Comparison of ENCODE assay signal across 27 cellular contexts in the genomic region with DNA sequence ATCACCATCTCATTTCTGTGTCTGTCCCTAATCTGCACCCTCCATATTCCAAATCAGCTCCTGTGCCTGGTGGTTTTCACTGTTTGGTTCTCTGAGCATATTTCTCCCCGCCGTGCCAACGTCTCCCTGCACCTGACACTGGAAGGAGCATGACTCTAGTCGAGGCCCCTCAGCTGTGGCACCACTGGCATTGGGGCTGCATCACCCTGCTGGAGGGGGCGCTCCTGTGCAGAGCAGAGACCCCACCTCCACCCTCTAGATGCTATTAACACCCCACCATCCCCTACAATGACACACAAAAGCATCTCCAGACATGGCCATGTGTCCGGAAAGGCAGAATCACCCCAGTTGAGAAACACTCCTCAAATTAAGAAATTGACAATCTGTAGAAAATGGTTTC. TPM values are rescaled to one million over a fixed set of nuclear protein-coding genes. Genes with fewer than 3 reads are reported as not detected.
DNase-seq lines count a peak whose midpoint lies in the region; ATAC-seq and TF ChIP-seq lines count a peak whose summit lies in the region.
"Had no signal": no experiment of that assay in that cellular context is flagged by ENCODE, and none has a peak within 500 bp of the region (broad histone marks: within the 10 kb centered on the region; RNA-seq: fewer than 3 reads in every experiment).

No MANE protein-coding gene starts in this region.

- H3K4me1 ChIP-seq in Loucy (ENCODE audit: insufficient read depth, low read length, poor library complexity, severe bottlenecking): no peaks in the 10 kb centered on the region
- H3K4me1 ChIP-seq in gastroesophageal sphincter: no peaks in the 10 kb centered on the region

- TF ChIP-seq CTCF in Loucy (conservative IDR thresholded peaks at IDR 0.05; ENCODE audit: low read length) (peak; percentile 29; the same call in 1 of the 2 replicates), WERI-Rb-1 (IDR thresholded peaks at IDR 0.05; ENCODE audit: low read depth, low read length) (peak; percentile 14; the same call in 1 of the 2 replicates), gastroesophageal sphincter (IDR thresholded peaks at IDR 0.05) (no peak)

- H3K9me2 ChIP-seq in Loucy (replicated peaks; ENCODE audit: low read depth, low read length): no peaks in the 10 kb centered on the region

- no peak for DNase-seq in WERI-Rb-1
- DNase-seq in iPS-NIHi11 (ENCODE audit: low spot score): peak; percentile 50
- no peak for DNase-seq in HK-2 (ENCODE audit: unreplicated experiment)
- DNase-seq: ACHN; CD4-positive, alpha-beta T cell; COR-L47; DMS 273 treated with DMSO at 0.1 percent for 48 hours; MM.1S; NCI-H1092; NCI-H1436; NCI-H2081; NCI-H2171; NCI-H345; NCI-H524; NCI-H82; OCI-M1; RPMI8226; SHP77; SW 1271 had no signal

- no peaks in the 10 kb centered on the region for H4K20me1 ChIP-seq in Loucy (ENCODE audit: insufficient read depth, low read length, poor library complexity, severe bottlenecking)
- H4K20me1 ChIP-seq: BLaER1 had no signal

- H3K9me3 ChIP-seq in Loucy (ENCODE audit: insufficient read depth, low read depth, low read length): no peaks in the 10 kb centered on the region
- no peaks in the 10 kb centered on the region for H3K9me3 ChIP-seq in WERI-Rb-1 (ENCODE audit: severe bottlenecking)
- H3K9me3 ChIP-seq in gastroesophageal sphincter: no peaks in the 10 kb centered on the region
- H3K9me3 ChIP-seq: BLaER1 had no signal

- H3K36me3 ChIP-seq in Loucy (ENCODE audit: insufficient read depth, low read length) (peaks cover 10% of the 10 kb centered on the region; the same call in 1 of the 2 replicates), WERI-Rb-1 (no peaks in the 10 kb centered on the region), gastroesophageal sphincter (peaks cover 0 to 19% of the 10 kb centered on the region in 2 donors)
- H3K36me3 ChIP-seq: BLaER1 had no signal

- TF ChIP-seq POLR2A in gastroesophageal sphincter (IDR thresholded peaks at IDR 0.05): no peak

- no peak overlapping the region for H3K4me3 ChIP-seq in Loucy (ENCODE audit: low read length, poor library complexity, severe bottlenecking)
- no peak overlapping the region for H3K4me3 ChIP-seq in WERI-Rb-1 (ENCODE audit: low read depth, low read length)
- no peak overlapping the region for H3K4me3 ChIP-seq in gastroesophageal sphincter
- H3K4me3 ChIP-seq: BLaER1, GM23338 had no signal

- H3K79me2 ChIP-seq in Loucy (ENCODE audit: insufficient read depth, low read length): no peaks in the 10 kb centered on the region

- no peaks in the 10 kb centered on the region for H3F3A ChIP-seq in Loucy (ENCODE audit: low read depth)

- H3K27me3 ChIP-seq in Loucy (ENCODE audit: insufficient read depth, low read length, poor library complexity, severe bottlenecking): no peaks in the 10 kb centered on the region
- H3K27me3 ChIP-seq in WERI-Rb-1 (ENCODE audit: insufficient read depth, low read depth, severe bottlenecking): no peaks in the 10 kb centered on the region
- peaks cover 2% of the 10 kb centered on the region for H3K27me3 ChIP-seq in gastroesophageal sphincter

- no peak overlapping the region for H3K9ac ChIP-seq in Loucy (ENCODE audit: low read depth, low read length, poor library complexity, severe bottlenecking)
- H3K9ac ChIP-seq: BLaER1 had no signal

- H3K4me2 ChIP-seq in Loucy (ENCODE audit: low read depth, low read length, poor library complexity, severe bottlenecking): no peak overlapping the region
- H3K4me2 ChIP-seq: BLaER1, GM23338 had no signal

- H3K27ac ChIP-seq in WERI-Rb-1: no peak overlapping the region
- H3K27ac ChIP-seq in gastroesophageal sphincter: no peak overlapping the region
- H3K27ac ChIP-seq: BLaER1 had no signal

- TF ChIP-seq EP300 in gastroesophageal sphincter (IDR thresholded peaks at IDR 0.05): no peak

- no peak overlapping the region for H2AFZ ChIP-seq in Loucy (ENCODE audit: low read length)
- H2AFZ ChIP-seq: GM23338 had no signal

- ATAC-seq in GM21723 (IDR thresholded peaks at IDR 0.05; ENCODE audit: unreplicated experiment) (no peak), gastroesophageal sphincter (no peak), GM18519 (IDR thresholded peaks at IDR 0.05; ENCODE audit: low FRiP score, unreplicated experiment) (no peak)
- ATAC-seq: GM23338 had no signal

- WGBS in gastroesophageal sphincter (ENCODE audit: low coverage in 1 of 2), 2 donors: 78 to 100% methylated on average over 1 to 4 of the region's 6 CpGs

RNA-seq across cellular contexts. Expression of a gene that starts 20.8 kb away (rescaled TPM):
- total RNA-seq in gastroesophageal sphincter: not detected
- total RNA-seq: CD4-positive, alpha-beta T cell; G401; GM23338; LHCN-M2 had no signal

RNA-seq across cellular contexts. Expression of a gene that starts 25.3 kb away (rescaled TPM):
- total RNA-seq in gastroesophageal sphincter: not detected
- total RNA-seq: CD4-positive, alpha-beta T cell; G401; LHCN-M2 had no signal

RNA-seq across cellular contexts. Expression of a gene that starts 47.1 kb away (rescaled TPM):
- not detected for total RNA-seq in gastroesophageal sphincter
- total RNA-seq: CD4-positive, alpha-beta T cell; G401; GM23338; LHCN-M2 had no signal

RNA-seq across cellular contexts. Expression of a gene that starts 49.6 kb away (rescaled TPM):
- not detected for total RNA-seq in gastroesophageal sphincter
- total RNA-seq: CD4-positive, alpha-beta T cell; G401; GM23338; LHCN-M2 had no signal

Comparison
In these comparisons a context has a peak if more than half of its experiments do, and no peak if none do; other contexts are left out.
1. CTCF ChIP-seq: peak in Loucy (single experiment) and WERI-Rb-1 (single experiment); none in gastroesophageal sphincter (0 of 4).